ENCODE assay signal across 17 cellular contexts in the genomic region with DNA sequence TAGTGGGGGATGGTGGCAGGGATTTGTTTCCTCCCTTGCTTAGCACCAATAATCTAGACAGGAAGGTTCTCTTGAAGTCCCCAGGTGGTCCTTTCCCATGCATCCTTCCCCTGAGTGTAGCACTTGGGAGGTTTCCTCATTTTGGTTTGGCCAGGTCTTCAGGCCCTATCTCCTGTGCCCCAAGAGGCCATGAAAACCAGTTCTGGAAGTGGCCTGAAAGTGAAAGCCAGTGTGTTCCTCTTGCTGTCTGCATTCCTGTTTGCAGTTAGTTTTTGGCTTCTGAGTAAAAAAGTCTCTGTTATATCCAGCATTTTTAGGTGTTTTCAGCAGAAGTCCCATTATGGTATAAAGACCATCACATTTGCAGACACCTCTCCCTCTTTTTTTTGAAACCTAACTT.
"Had no signal": no experiment of that assay in that cellular context is flagged by ENCODE, and none has a peak within 500 bp of the region (broad histone marks: within the 10 kb centered on the region; RNA-seq: fewer than 3 reads in every experiment).

No MANE protein-coding gene starts in this region.

- H3K9me3 Mint-ChIP-seq: stimulated activated naive CD8-positive, alpha-beta T cell treated with anti-CD3 and anti-CD28 coated beads, Interleukin-15, amount 100 ng/mL, for 72 hours; T-helper 1 cell treated with Interleukin-12 subunit alpha and Interleukin-12 subunit beta and Interleukin-4 antibody, amounts not matched to agents 30 μg/mL and 1 μg/mL, for 36 hours had no signal

- DNase-seq: activated CD4-positive, CD25-positive, alpha-beta regulatory T cell; activated CD8-positive, alpha-beta memory T cell treated with anti-CD3 and anti-CD28 coated beads, Interleukin-2, amount 10 ng/mL, durations not matched to agents 7 days and 5 days; activated naive CD4-positive, alpha-beta T cell treated with Interleukin-2 at 50 U/mL for 16 hours; colonic mucosa; effector CD8-positive, alpha-beta T cell; heart left ventricle; islet precursor cell; left lung; mesenchymal stem cell; nephron progenitor cell; stimulated activated CD4-positive, alpha-beta T cell treated with anti-CD3 and anti-CD28 coated beads, Interleukin-2, amount 100 ng/mL, for 24 hours; stimulated activated naive CD8-positive, alpha-beta T cell treated with anti-CD3 and anti-CD28 coated beads, Interleukin-15, amount 100 ng/mL, for 72 hours; testis; upper lobe of right lung had no signal

- H3K27me3 Mint-ChIP-seq: activated CD8-positive, alpha-beta memory T cell treated with anti-CD3 and anti-CD28 coated beads, Interleukin-2, amount 10 ng/mL, durations not matched to agents 7 days and 5 days; stimulated activated naive CD8-positive, alpha-beta T cell treated with anti-CD3 and anti-CD28 coated beads, Interleukin-15, amount 100 ng/mL, for 72 hours had no signal

- H3K4me1 Mint-ChIP-seq: stimulated activated naive CD8-positive, alpha-beta T cell treated with anti-CD3 and anti-CD28 coated beads, Interleukin-15, amount 100 ng/mL, for 72 hours had no signal

- FAIRE-seq: frontal cortex had no signal

- ATAC-seq: activated CD8-positive, alpha-beta memory T cell treated with anti-CD3 and anti-CD28 coated beads, Interleukin-2, amount 10 ng/mL, durations not matched to agents 7 days and 5 days; heart left ventricle; left lung; sciatic nerve; stimulated activated naive CD8-positive, alpha-beta T cell treated with anti-CD3 and anti-CD28 coated beads, Interleukin-15, amount 100 ng/mL, for 72 hours; upper lobe of right lung had no signal

- H3K4me3 Mint-ChIP-seq: activated CD8-positive, alpha-beta memory T cell treated with anti-CD3 and anti-CD28 coated beads, Interleukin-2, amount 10 ng/mL, durations not matched to agents 7 days and 5 days; nephron progenitor cell; stimulated activated naive CD8-positive, alpha-beta T cell treated with anti-CD3 and anti-CD28 coated beads, Interleukin-15, amount 100 ng/mL, for 72 hours; T-helper 1 cell treated with Interleukin-12 subunit alpha and Interleukin-12 subunit beta and Interleukin-4 antibody, amounts not matched to agents 30 μg/mL and 1 μg/mL, for 36 hours had no signal

- H3K27ac Mint-ChIP-seq: activated CD8-positive, alpha-beta memory T cell treated with anti-CD3 and anti-CD28 coated beads, Interleukin-2, amount 10 ng/mL, durations not matched to agents 7 days and 5 days; nephron progenitor cell had no signal
